Comparison of ENCODE assay signal across 26 cellular contexts in genomic region chr5:96180684-96181083, GRCh38.
"Had no signal": no experiment of that assay in that cellular context is flagged by ENCODE, and none has a peak within 500 bp of the region (broad histone marks: within the 10 kb centered on the region; RNA-seq: fewer than 3 reads in every experiment).

No MANE protein-coding gene starts in this region.

- H3K27me3 ChIP-seq: adrenal gland, MG63 had no signal

- FAIRE-seq: RCC 7860, TTC549 had no signal

- DNase-seq: activated CD4-positive, alpha-beta T cell treated with anti-CD3 and anti-CD28 coated beads for 36 hours; activated CD8-positive, alpha-beta memory T cell treated with anti-CD3 and anti-CD28 coated beads, Interleukin-2, amount 50 U/mL, for 4 hours; activated CD8-positive, alpha-beta T cell treated with anti-CD3 and anti-CD28 coated beads for 36 hours; activated naive CD4-positive, alpha-beta T cell treated with anti-CD3 and anti-CD28 coated beads, Interleukin-2, amount 50 U/mL, for 16 hours; activated naive CD8-positive, alpha-beta T cell treated with anti-CD3 and anti-CD28 coated beads, Interleukin-2, amount 10 ng/mL, durations not matched to agents 7 days and 5 days; activated T-cell treated with anti-CD3 and anti-CD28 coated beads, Interleukin-2, amount 50 U/mL, for 1 hour; adrenal gland; cerebellar nuclear complex; MG63; MV-4-11; NCI-H1092 treated with DMSO at 0.1 percent for 48 hours; NCI-H1417 treated with DMSO at 0.1 percent for 48 hours; NCI-H1694 treated with DMSO at 0.1 percent for 48 hours; NCI-H2029 treated with DMSO at 0.1 percent for 48 hours; NCI-H345; NCI-H510A; NCI-H526 treated with DMSO at 0.1 percent for 48 hours; NK-92 treated with Interleukin-12 subunit alpha and Interleukin-12 subunit beta, amount 100 ng/mL, for 24 hours; SHP77 treated with DMSO at 0.1 percent for 48 hours; T-cell; T-helper 2 cell; T1000; WERI-Rb-1 had no signal

- H3K4me3 ChIP-seq: adrenal gland, MG63 had no signal

- H3K9me3 ChIP-seq: adrenal gland had no signal

- H3K36me3 ChIP-seq: adrenal gland, MG63, WERI-Rb-1 had no signal

- H3K27ac ChIP-seq: adrenal gland, KMS-11, WERI-Rb-1 had no signal

- ATAC-seq: activated CD4-positive, alpha-beta T cell treated with anti-CD3 and anti-CD28 coated beads for 36 hours; activated CD8-positive, alpha-beta T cell treated with anti-CD3 and anti-CD28 coated beads for 36 hours; T-cell had no signal

- H3K4me1 ChIP-seq: adrenal gland had no signal
